In the genomic region with DNA sequence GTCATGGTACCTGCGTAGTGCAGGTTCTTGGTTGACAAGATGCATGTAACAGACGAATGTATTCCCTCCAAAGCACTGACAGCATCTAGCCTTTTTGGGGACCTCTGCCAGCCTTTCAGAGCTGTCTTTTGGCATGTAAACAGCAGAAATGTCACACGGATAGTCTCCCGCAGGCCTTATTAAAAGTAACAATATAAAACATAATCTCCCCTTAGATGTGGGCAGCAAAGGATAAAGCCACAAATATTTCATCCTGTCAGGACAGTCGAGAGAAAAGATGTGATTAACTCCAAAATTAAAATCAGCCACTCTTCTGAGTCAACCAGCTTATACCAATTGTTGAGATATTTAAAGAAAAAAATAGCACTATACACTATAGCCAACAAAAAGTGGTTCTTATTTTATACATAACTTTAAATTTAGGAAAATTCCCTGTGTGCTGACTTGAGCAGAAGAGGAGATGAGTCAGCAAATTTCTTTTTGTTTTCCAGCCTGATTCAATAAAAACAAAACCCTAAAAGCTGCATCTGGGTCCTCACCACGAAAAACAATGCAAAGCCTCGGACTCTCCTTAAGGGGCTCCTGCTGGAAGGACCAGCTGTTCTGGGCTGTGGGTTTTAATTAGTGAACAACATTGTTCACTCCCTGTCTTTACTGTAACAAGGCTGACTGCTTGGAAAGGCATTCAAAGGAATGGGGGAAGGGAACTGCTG, we compare ENCODE assay signal across 13 cellular contexts.
DNase-seq lines count a peak whose midpoint lies in the region; ATAC-seq, FAIRE-seq and TF ChIP-seq lines count a peak whose summit lies in the region.
"Had no signal": no experiment of that assay in that cellular context is flagged by ENCODE, and none has a peak within 500 bp of the region (broad histone marks: within the 10 kb centered on the region; RNA-seq: fewer than 3 reads in every experiment).

No MANE protein-coding gene starts in this region.

- FAIRE-seq in HepG2 (lab: Jason Lieb, UNC): no peak

- no peak overlapping the region for H3K4me2 ChIP-seq in HepG2 (ENCODE audit: low read depth, low read length)

- BruUV-seq in HepG2 (replicated peaks; lab: Mats Ljungman, UMichigan): no TSS peak

- H3K9me3 ChIP-seq in HepG2 (ENCODE audit: low read length) (peaks cover 3% of the 10 kb centered on the region; the same call in 1 of the 2 replicates), right lobe of liver (no peaks in the 10 kb centered on the region), vagina (no peaks in the 10 kb centered on the region)
- H3K9me3 ChIP-seq: sigmoid colon had no signal

- CTCF ChIA-PET in HepG2 (lab: Yijun Ruan, JAX; ENCODE audit: low intra/inter-chr PET ratio, low total read pairs): no interaction called here

- intact Hi-C loops in HepG2 (cut with micrococcal nuclease; ENCODE audit: unreplicated experiment): no loop called here
- intact Hi-C loops in right lobe of liver (cut with DNase I): no loop called here
- intact Hi-C loops in vagina (cut with DNase I): no loop called here

- H3K27me3 ChIP-seq in HepG2 (ENCODE audit: control insufficient read depth in 1 of 2, insufficient read depth in 2 of 2, low read length in 2 of 2): no peaks in the 10 kb centered on the region; a peak in 1 of 5 replicates
- H3K27me3 ChIP-seq in right lobe of liver: no peaks in the 10 kb centered on the region
- H3K27me3 ChIP-seq in vagina: no peaks in the 10 kb centered on the region
- H3K27me3 ChIP-seq: gastroesophageal sphincter, sigmoid colon had no signal

- H3K4me1 ChIP-seq in HepG2 (ENCODE audit: insufficient read depth, low read length) (no peaks in the 10 kb centered on the region), right lobe of liver (no peaks in the 10 kb centered on the region), vagina (peaks cover 18% of the 10 kb centered on the region)

- in situ Hi-C loops in HepG2 (cut with HindIII; ENCODE audit: extremely low pct_ligation_motif_present, low pct_unique_long_range_greater_than_20kb): no loop called here

- no peak for DNase-seq in HepG2 (ENCODE audit: low spot score)
- DNase-seq in right lobe of liver: no peak
- peak; percentile 65 for DNase-seq in brain pericyte (ENCODE audit: low read depth, low spot score)
- DNase-seq in iris pigment epithelial cell (ENCODE audit: low read depth): peak; percentile 48
- no peak for DNase-seq in vagina (ENCODE audit: extremely low spot score in 2 of 2)
- DNase-seq in SW 1271 (lab: John Stamatoyannopoulos, UW): no peak
- DNase-seq in HT-29 (ENCODE audit: low spot score): no peak
- DNase-seq: ACHN, amygdala, KG1, sigmoid colon had no signal

- no peak for TF ChIP-seq RAD21 in HepG2 (CRISPR knock-in tag; IDR thresholded peaks at IDR 0.05)

- TF ChIP-seq CTCF in HepG2 (CRISPR knock-in tag; IDR thresholded peaks at IDR 0.05): no peak
- no peak for TF ChIP-seq CTCF in right lobe of liver (IDR thresholded peaks at IDR 0.05)
- TF ChIP-seq CTCF in vagina (IDR thresholded peaks at IDR 0.05): no peak

- no peaks in the 10 kb centered on the region for H3K79me2 ChIP-seq in HepG2 (ENCODE audit: insufficient read depth, low read length)

- POLR2A ChIA-PET in HepG2 (lab: Yijun Ruan, JAX): no interaction called here

- no peak overlapping the region for H2AFZ ChIP-seq in HepG2 (ENCODE audit: low read length)

- no peak overlapping the region for H3K4me3 ChIP-seq in HepG2 (replicated peaks in 1 of 3; ENCODE audit: insufficient read depth in 1 of 3, low read depth in 2 of 3, low read length in 3 of 3)
- H3K4me3 ChIP-seq in right lobe of liver: no peak overlapping the region
- no peak overlapping the region for H3K4me3 ChIP-seq in vagina
- H3K4me3 ChIP-seq: gastroesophageal sphincter, sigmoid colon had no signal

- 13% methylated on average over 7 of the region's 7 CpGs for WGBS in HepG2 (ENCODE audit: low lambda C conversion rate)
- WGBS in right lobe of liver (ENCODE audit: insufficient coverage, low coverage, low lambda C conversion rate, missing lambda C conversion rate): 43% methylated on average over 7 of the region's 7 CpGs

- no peak for TF ChIP-seq POLR2A in HepG2 (IDR thresholded peaks at IDR 0.05; ENCODE audit: insufficient read depth in 1 of 2, low read depth in 2 of 2, low read length in 2 of 2)
- no peak for TF ChIP-seq POLR2A in right lobe of liver (IDR thresholded peaks at IDR 0.05)
- TF ChIP-seq POLR2A in vagina (IDR thresholded peaks at IDR 0.05): no peak

- ATAC-seq in HepG2: no peak
- no peak for ATAC-seq in right lobe of liver
- no peak for ATAC-seq in HG03378 (IDR thresholded peaks at IDR 0.05; ENCODE audit: unreplicated experiment)
- ATAC-seq: gastroesophageal sphincter had no signal

- TF ChIP-seq EP300 in HepG2 (IDR thresholded peaks at IDR 0.05; ENCODE audit: low read depth in 2 of 2, low read length in 2 of 2) (no peak), HepG2 (CRISPR knock-in tag; IDR thresholded peaks at IDR 0.05; ENCODE audit: borderline replicate concordance) (no peak)

- H3K9ac ChIP-seq in HepG2 (ENCODE audit: insufficient read depth, low read depth, low read length): no peak overlapping the region

- H3K36me3 ChIP-seq in HepG2 (replicated peaks in 1 of 2; ENCODE audit: control insufficient read depth in 1 of 2, insufficient read depth in 2 of 2, low read length in 2 of 2) (no peaks in the 10 kb centered on the region), right lobe of liver (no peaks in the 10 kb centered on the region), vagina (no peaks in the 10 kb centered on the region)
- H3K36me3 ChIP-seq: gastroesophageal sphincter, sigmoid colon had no signal

- no peaks in the 10 kb centered on the region for H4K20me1 ChIP-seq in HepG2 (ENCODE audit: insufficient read depth, low read length)

- H3K27ac ChIP-seq in HepG2 (ENCODE audit: extremely low read length, insufficient read depth, low read length) (no peak overlapping the region), right lobe of liver (no peak overlapping the region), vagina (peak overlapping the region; percentile 47)
- H3K27ac ChIP-seq: gastroesophageal sphincter, sigmoid colon had no signal

TF ChIP-seq in HepG2, 621 proteins besides CTCF, POLR2A, EP300 and RAD21:
- TF ChIP-seq EED (CRISPR knock-in tag; IDR thresholded peaks at IDR 0.05) (no peak), MAFK (conservative IDR thresholded peaks at IDR 0.05 in 1 of 2, IDR thresholded peaks at IDR 0.05 in 1 of 2; ENCODE audit: low read length in 2 of 2) (peak; percentile 88 to 95), KAT8 (CRISPR knock-in tag; IDR thresholded peaks at IDR 0.05) (no peak), ZFP1 (CRISPR knock-in tag; IDR thresholded peaks at IDR 0.05) (no peak), FOXK2 (IDR thresholded peaks at IDR 0.05) (no peak), NFE2L2 (IDR thresholded peaks at IDR 0.05; ENCODE audit: low read length) (peak; percentile 73), CREM (IDR thresholded peaks at IDR 0.05) (no peak), CREM (CRISPR knock-in tag; IDR thresholded peaks at IDR 0.05) (no peak), RXRB (CRISPR knock-in tag; IDR thresholded peaks at IDR 0.05; ENCODE audit: borderline replicate concordance) (no peak), MAFF (IDR thresholded peaks at IDR 0.05; ENCODE audit: low read depth, low read length) (peak; percentile 93)
- TF ChIP-seq, protein P1, sequence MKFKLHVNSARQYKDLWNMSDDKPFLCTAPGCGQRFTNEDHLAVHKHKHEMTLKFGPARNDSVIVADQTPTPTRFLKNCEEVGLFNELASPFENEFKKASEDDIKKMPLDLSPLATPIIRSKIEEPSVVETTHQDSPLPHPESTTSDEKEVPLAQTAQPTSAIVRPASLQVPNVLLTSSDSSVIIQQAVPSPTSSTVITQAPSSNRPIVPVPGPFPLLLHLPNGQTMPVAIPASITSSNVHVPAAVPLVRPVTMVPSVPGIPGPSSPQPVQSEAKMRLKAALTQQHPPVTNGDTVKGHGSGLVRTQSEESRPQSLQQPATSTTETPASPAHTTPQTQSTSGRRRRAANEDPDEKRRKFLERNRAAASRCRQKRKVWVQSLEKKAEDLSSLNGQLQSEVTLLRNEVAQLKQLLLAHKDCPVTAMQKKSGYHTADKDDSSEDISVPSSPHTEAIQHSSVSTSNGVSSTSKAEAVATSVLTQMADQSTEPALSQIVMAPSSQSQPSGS (CRISPR knock-in tag; IDR thresholded peaks at IDR 0.05): no peak
- TF ChIP-seq, protein P2, sequence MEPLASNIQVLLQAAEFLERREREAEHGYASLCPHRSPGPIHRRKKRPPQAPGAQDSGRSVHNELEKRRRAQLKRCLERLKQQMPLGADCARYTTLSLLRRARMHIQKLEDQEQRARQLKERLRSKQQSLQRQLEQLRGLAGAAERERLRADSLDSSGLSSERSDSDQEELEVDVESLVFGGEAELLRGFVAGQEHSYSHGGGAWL (CRISPR knock-in tag; IDR thresholded peaks at IDR 0.05): no peak

Comparison
In these comparisons a context has a peak if more than half of its experiments do, and no peak if none do; other contexts are left out.
1. DNase-seq: peak in brain pericyte (single experiment) and iris pigment epithelial cell (single experiment); none in HepG2 (single experiment), right lobe of liver (0 of 3), vagina (0 of 2), SW 1271 (0 of 2) and HT-29 (single experiment).